Comparison of ENCODE assay signal across 17 cellular contexts in the genomic region with DNA sequence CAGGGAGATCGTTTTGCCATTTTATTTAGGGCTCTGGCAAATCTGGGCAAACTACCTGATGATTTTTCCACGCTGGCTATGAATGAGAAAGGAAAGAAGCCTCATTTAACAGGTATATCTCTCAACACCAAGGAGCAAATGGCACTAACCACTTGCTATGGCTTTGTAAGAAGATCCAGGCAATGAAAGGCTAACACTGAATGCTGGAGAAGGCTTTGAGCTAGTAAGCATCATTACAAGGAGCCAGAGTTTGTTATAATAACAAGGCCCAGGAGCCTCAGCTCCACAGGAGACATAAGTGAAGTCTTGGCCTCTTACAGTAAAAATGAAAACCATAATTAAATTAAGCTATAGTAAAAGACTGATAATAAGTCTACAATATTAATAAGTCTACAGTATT.
"Had no signal": no experiment of that assay in that cellular context is flagged by ENCODE, and none has a peak within 500 bp of the region (broad histone marks: within the 10 kb centered on the region; RNA-seq: fewer than 3 reads in every experiment).

No MANE protein-coding gene starts in this region.

- H3K4me1 Mint-ChIP-seq: activated naive CD8-positive, alpha-beta T cell treated with anti-CD3 and anti-CD28 coated beads for 36 hours; neural crest cell had no signal

- H3K27me3 Mint-ChIP-seq: activated naive CD8-positive, alpha-beta T cell treated with anti-CD3 and anti-CD28 coated beads for 36 hours; memory B cell had no signal

- H3K36me3 Mint-ChIP-seq: memory B cell had no signal

- H3K4me3 Mint-ChIP-seq: activated naive CD8-positive, alpha-beta T cell treated with anti-CD3 and anti-CD28 coated beads for 36 hours; memory B cell; neural crest cell had no signal

- H3K27ac ChIP-seq: cardiac muscle cell, colonic mucosa, heart right ventricle, left ventricle myocardium inferior, pancreas had no signal

- H3K9me3 Mint-ChIP-seq: activated naive CD8-positive, alpha-beta T cell treated with anti-CD3 and anti-CD28 coated beads for 36 hours; memory B cell; neural crest cell had no signal

- H3K9me3 ChIP-seq: colonic mucosa, heart right ventricle, left ventricle myocardium inferior, pancreas had no signal

- ATAC-seq: activated CD4-positive, CD25-positive, alpha-beta regulatory T cell treated with anti-CD3 and anti-CD28 coated beads, Interleukin-2, amount 50 U/mL, for 24 hours; heart right ventricle; pancreas had no signal

- DNase-seq: activated CD4-positive, alpha-beta T cell treated with anti-CD3 and anti-CD28 coated beads, Interleukin-2, amount 50 U/mL, for 48 hours; activated gamma-delta T cell; activated naive CD8-positive, alpha-beta T cell treated with anti-CD3 and anti-CD28 coated beads for 36 hours; activated T-cell treated with anti-CD3 and anti-CD28 coated beads, Interleukin-2, amount 50 U/mL, for 48 hours; aorta; colonic mucosa; heart right ventricle; left ventricle myocardium inferior; pancreas; T-helper 2 cell had no signal

- FAIRE-seq: endothelial cell of umbilical vein, frontal cortex, keratinocyte, pancreas had no signal

- H3K27ac Mint-ChIP-seq: activated naive CD8-positive, alpha-beta T cell treated with anti-CD3 and anti-CD28 coated beads for 36 hours; memory B cell had no signal

- H3K36me3 ChIP-seq: colonic mucosa, left ventricle myocardium inferior, pancreas had no signal

- H3K27me3 ChIP-seq: cardiac muscle cell, colonic mucosa, heart right ventricle, pancreas had no signal

- H3K4me3 ChIP-seq: cardiac muscle cell, colonic mucosa, heart right ventricle, left ventricle myocardium inferior, pancreas had no signal

- H3K4me1 ChIP-seq: colonic mucosa had no signal
